Comparison of ENCODE assay signal across 14 cellular contexts in the genomic region with DNA sequence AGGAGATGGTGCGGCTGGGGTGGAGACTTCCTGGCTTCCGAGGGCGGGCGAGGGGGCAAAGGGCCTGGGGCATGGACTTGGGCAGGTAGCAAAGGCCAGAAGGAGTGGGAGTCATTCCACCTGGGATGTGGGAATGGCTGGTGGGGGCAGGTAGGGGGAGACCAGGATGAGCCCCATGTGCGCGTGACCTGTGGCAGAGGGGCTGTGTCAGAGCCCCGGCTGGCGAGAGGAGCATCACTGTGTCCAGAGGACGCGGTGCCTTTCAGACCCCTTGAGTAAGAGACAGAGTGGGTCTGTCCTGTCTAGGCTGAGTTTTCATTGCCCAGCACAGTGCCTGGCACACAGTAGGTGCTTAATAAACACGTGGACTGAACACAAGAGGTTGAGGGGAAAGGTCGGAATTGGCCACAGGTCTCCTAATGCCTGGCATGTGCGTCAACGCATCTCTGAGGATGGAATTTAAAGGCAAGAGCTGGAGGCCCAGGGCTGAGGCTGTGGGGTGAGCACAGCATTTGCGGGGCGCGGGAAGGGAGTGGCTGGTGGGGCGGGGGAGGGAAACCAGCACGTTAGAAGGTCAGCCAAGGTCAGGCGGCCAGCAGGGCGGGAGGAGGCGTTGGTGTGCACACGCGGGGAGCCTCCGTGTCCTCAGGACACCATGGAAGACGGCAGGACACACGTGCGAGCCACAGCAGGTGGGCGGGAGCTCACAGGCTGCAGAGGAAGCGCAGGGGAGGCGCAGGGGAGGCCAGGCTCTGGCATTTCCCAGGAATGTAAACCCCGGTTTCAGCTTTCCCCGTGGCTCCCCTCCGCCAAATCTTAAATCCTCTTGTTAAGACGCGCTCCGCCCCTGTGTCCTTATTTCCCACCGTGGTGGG. TPM values are rescaled to one million over a fixed set of nuclear protein-coding genes. Genes with fewer than 3 reads are reported as not detected.
DNase-seq lines count a peak whose midpoint lies in the region; ATAC-seq and TF ChIP-seq lines count a peak whose summit lies in the region.
"Had no signal": no experiment of that assay in that cellular context is flagged by ENCODE, and none has a peak within 500 bp of the region (broad histone marks: within the 10 kb centered on the region; RNA-seq: fewer than 3 reads in every experiment).

No MANE protein-coding gene starts in this region.

- H3K4me3 Mint-ChIP-seq in endodermal cell = peak overlapping the region; percentile 39
- no peak overlapping the region for H3K4me3 Mint-ChIP-seq in stimulated activated naive CD8-positive, alpha-beta T cell treated with anti-CD3 and anti-CD28 coated beads, Interleukin-15, amount 100 ng/mL, for 72 hours

- H3K4me2 ChIP-seq in BLaER1 = peak overlapping the region; percentile 99

- H3K27me3 Mint-ChIP-seq in endodermal cell (ENCODE audit: insufficient read depth) = no peaks in the 10 kb centered on the region
- no peaks in the 10 kb centered on the region for H3K27me3 Mint-ChIP-seq in stimulated activated naive CD8-positive, alpha-beta T cell treated with anti-CD3 and anti-CD28 coated beads, Interleukin-15, amount 100 ng/mL, for 72 hours

- H3K4me3 ChIP-seq in BLaER1 (no peak overlapping the region), endodermal cell (ENCODE audit: low read length) (no peak overlapping the region), muscle layer of colon (ENCODE audit: low read depth in 1 of 2, low read length in 2 of 2) (no peak overlapping the region)
- H3K4me3 ChIP-seq: MG63 had no signal

- H3K27ac ChIP-seq in BLaER1 = peak overlapping the region; percentile 75
- peak overlapping the region; percentile 78 for H3K27ac ChIP-seq in endodermal cell (ENCODE audit: low read depth, low read length)
- peak overlapping the region; percentile 4 for H3K27ac ChIP-seq in muscle layer of colon (ENCODE audit: low read depth, low read length)

- TF ChIP-seq CTCF in endodermal cell (conservative IDR thresholded peaks at IDR 0.05) = no peak

- peaks cover 16% of the 10 kb centered on the region for H3K36me3 Mint-ChIP-seq in endodermal cell (ENCODE audit: low read depth)

- TF ChIP-seq RAD21 in Ishikawa (IDR thresholded peaks at IDR 0.05; ENCODE audit: low read depth) = peak; percentile 9; the same call in 1 of the 2 replicates

- peak; percentile 92 for DNase-seq in endodermal cell
- no peak for DNase-seq in stimulated activated naive CD8-positive, alpha-beta T cell treated with anti-CD3 and anti-CD28 coated beads, Interleukin-15, amount 100 ng/mL, for 72 hours
- no peak for DNase-seq in inferior parietal cortex (ENCODE audit: extremely low spot score)
- DNase-seq in HCEC 1CT = no peak
- DNase-seq: activated CD8-positive, alpha-beta memory T cell treated with anti-CD3 and anti-CD28 coated beads for 24 hours; activated naive CD4-positive, alpha-beta T cell treated with Interleukin-2 at 50 U/mL for 16 hours; MG63; NCI-H2171 treated with DMSO at 0.1 percent for 48 hours; T-helper 9 cell had no signal

- WGBS in endodermal cell (ENCODE audit: insufficient coverage in 1 of 2, insufficient read length in 1 of 2), 2 experiments = 66 to 71% methylated on average over 33 to 38 of the region's 38 CpGs

- H3K27me3 ChIP-seq in BLaER1 = no peaks in the 10 kb centered on the region
- H3K27me3 ChIP-seq in endodermal cell (ENCODE audit: control insufficient read depth, insufficient read depth, low read length, poor library complexity, severe bottlenecking) = no peaks in the 10 kb centered on the region
- no peaks in the 10 kb centered on the region for H3K27me3 ChIP-seq in muscle layer of colon (ENCODE audit: control insufficient read depth in 1 of 2, insufficient read depth in 2 of 2, low read length in 2 of 2)
- H3K27me3 ChIP-seq: MG63 had no signal

- no peaks in the 10 kb centered on the region for H3K9me3 ChIP-seq in BLaER1
- H3K9me3 ChIP-seq in endodermal cell (ENCODE audit: control insufficient read depth, low read length) = no peaks in the 10 kb centered on the region
- no peaks in the 10 kb centered on the region for H3K9me3 ChIP-seq in muscle layer of colon (ENCODE audit: low read length)
- H3K9me3 ChIP-seq: MG63 had no signal

- peaks cover 100% of the 10 kb centered on the region for H3K4me1 ChIP-seq in BLaER1
- peaks cover 4% of the 10 kb centered on the region for H3K4me1 ChIP-seq in endodermal cell (ENCODE audit: control insufficient read depth, insufficient read depth, low read length)
- peaks cover 38% of the 10 kb centered on the region for H3K4me1 ChIP-seq in muscle layer of colon (ENCODE audit: insufficient read depth, low read length)

- H3K27ac Mint-ChIP-seq in endodermal cell = peak overlapping the region; percentile 96
- H3K27ac Mint-ChIP-seq in stimulated activated naive CD8-positive, alpha-beta T cell treated with anti-CD3 and anti-CD28 coated beads, Interleukin-15, amount 100 ng/mL, for 72 hours = no peak overlapping the region

- no peaks in the 10 kb centered on the region for H3K9me3 Mint-ChIP-seq in endodermal cell
- no peaks in the 10 kb centered on the region for H3K9me3 Mint-ChIP-seq in stimulated activated naive CD8-positive, alpha-beta T cell treated with anti-CD3 and anti-CD28 coated beads, Interleukin-15, amount 100 ng/mL, for 72 hours

- H3K36me3 ChIP-seq in BLaER1 (peaks cover 30% of the 10 kb centered on the region), endodermal cell (ENCODE audit: control insufficient read depth, insufficient read depth, low read length) (peaks cover 5% of the 10 kb centered on the region), muscle layer of colon (ENCODE audit: insufficient read depth, low read length) (no peaks in the 10 kb centered on the region)
- H3K36me3 ChIP-seq: MG63 had no signal

- peak overlapping the region; percentile 50; the same call in 1 of the 2 replicates for H3K9ac ChIP-seq in BLaER1
- H3K9ac ChIP-seq in endodermal cell (ENCODE audit: extremely low read depth, low read length, poor library complexity, severe bottlenecking) = peak overlapping the region; percentile 15
- H3K9ac ChIP-seq in muscle layer of colon (ENCODE audit: low read length) = no peak overlapping the region
- H3K9ac ChIP-seq: parathyroid adenoma had no signal

- ATAC-seq in GM18511 (IDR thresholded peaks at IDR 0.05; ENCODE audit: unreplicated experiment) = no peak
- ATAC-seq in stimulated activated naive CD8-positive, alpha-beta T cell treated with anti-CD3 and anti-CD28 coated beads, Interleukin-15, amount 100 ng/mL, for 72 hours = no peak

- peaks cover 41% of the 10 kb centered on the region for H3K4me1 Mint-ChIP-seq in endodermal cell
- peaks cover 48% of the 10 kb centered on the region for H3K4me1 Mint-ChIP-seq in stimulated activated naive CD8-positive, alpha-beta T cell treated with anti-CD3 and anti-CD28 coated beads, Interleukin-15, amount 100 ng/mL, for 72 hours

- no peak for TF ChIP-seq EP300 in Ishikawa (IDR thresholded peaks at IDR 0.05; ENCODE audit: borderline replicate concordance)

- H4K20me1 ChIP-seq in BLaER1 = peaks cover 99% of the 10 kb centered on the region

TF ChIP-seq in Ishikawa, 13 proteins besides CTCF, POLR2A, EP300 and RAD21:
- TF ChIP-seq CREB1 (IDR thresholded peaks at IDR 0.05; ENCODE audit: low read depth) (no peak), CEBPB (IDR thresholded peaks at IDR 0.05) (no peak), TEAD4 (IDR thresholded peaks at IDR 0.05) (peak; percentile 85), EGR1 (IDR thresholded peaks at IDR 0.05) (peak; percentile 11; the same call in 1 of the 2 replicates), TCF12 (IDR thresholded peaks at IDR 0.05; ENCODE audit: low read depth) (peak; percentile 70)
- TF ChIP-seq, protein P1, sequence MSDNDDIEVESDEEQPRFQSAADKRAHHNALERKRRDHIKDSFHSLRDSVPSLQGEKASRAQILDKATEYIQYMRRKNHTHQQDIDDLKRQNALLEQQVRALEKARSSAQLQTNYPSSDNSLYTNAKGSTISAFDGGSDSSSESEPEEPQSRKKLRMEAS (IDR thresholded peaks at IDR 0.05) = peak; percentile 80

RNA-seq across cellular contexts. Expression of a gene that starts 51.8 kb away (rescaled TPM):
- total RNA-seq in endodermal cell = 100 to 1,000 TPM in 1 of 2 donors, 10 to 100 TPM in 1; 85.1 to 108 TPM
- polyA plus RNA-seq in endodermal cell (2013, experiment 1 of 2) = 49.5 TPM
- polyA plus RNA-seq in endodermal cell (2013, experiment 2 of 2) = 50.8 TPM

Comparison
In these comparisons a context has a peak if more than half of its experiments do, and no peak if none do; other contexts are left out.
1. H3K27ac ChIP-seq: peak in every context shown above with its lines; median percentile 78 in endodermal cell; 75 in BLaER1; 4 in muscle layer of colon.